Comparison of ENCODE assay signal across 8 cellular contexts in the genomic region with DNA sequence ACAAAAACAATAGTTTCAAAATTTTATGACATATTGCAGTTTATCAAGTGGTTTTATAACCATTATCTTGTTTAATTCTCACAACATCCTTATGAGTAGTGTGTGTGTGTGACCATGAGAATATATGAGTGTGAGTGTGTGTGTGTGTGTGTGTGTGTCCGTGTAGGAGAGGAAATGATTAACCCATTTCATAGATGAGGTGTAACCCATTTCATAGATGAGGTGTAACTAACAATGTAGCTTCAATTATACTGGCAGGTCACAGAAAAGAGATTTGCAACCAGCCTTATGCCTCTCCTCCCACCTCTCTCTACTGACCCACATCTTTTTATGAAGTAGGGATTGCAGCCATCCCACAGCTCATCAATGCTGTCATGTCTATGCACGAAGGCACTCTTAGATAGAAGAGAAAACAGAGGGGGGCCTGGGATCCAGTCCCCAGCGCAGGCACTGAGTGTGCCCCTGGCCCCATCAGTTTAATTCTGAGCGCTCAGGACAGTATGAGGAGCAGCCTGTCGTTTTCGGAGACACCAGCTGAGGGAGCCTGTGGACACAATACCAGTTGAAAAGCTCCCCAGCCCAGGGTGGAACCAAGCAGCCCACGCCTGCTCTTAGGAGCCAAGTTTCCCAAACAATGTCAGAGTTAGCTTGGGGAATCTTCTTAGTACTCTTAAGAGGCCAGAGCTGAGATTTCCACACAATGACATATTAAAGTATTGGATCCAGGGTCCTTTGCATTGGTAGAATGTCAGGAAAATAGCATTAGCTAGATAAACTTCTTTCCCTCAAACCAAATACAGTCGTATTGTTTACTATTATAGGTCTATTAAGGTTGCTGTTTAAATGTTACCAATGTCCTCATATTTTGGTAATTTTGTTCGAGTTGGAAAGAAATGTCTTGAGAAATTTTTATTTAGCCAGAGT.
DNase-seq lines count a peak whose midpoint lies in the region; ATAC-seq and TF ChIP-seq lines count a peak whose summit lies in the region.

No MANE protein-coding gene starts in this region.

- TF ChIP-seq CTCF in GM13976 (IDR thresholded peaks at IDR 0.05; ENCODE audit: borderline replicate concordance, control extremely low read depth, extremely low read depth, insufficient read depth, missing control alignments) (peak; percentile 51), foreskin fibroblast (IDR thresholded peaks at IDR 0.05; ENCODE audit: low read depth, low read length) (peak; percentile 69), omental fat pad (IDR thresholded peaks at IDR 0.05) (peak in 1 of 3 donors; percentile 30)

- H3K4me3 ChIP-seq in foreskin fibroblast (ENCODE audit: low read depth in 1 of 2, low read length in 2 of 2), result no peak overlapping the region

- in situ Hi-C loops in ACHN (cut with HindIII; ENCODE audit: low pct_ligation_motif_present, low pct_unique_long_range_greater_than_20kb, low sequenced_read_pairs) (no loop called here), GM13976 (cut with MboI; ENCODE audit: low sequenced_read_pairs, unreplicated experiment) (no loop called here)

- DNase-seq in ACHN (peak; percentile 74), GM13976 (ENCODE audit: low spot score) (peak; percentile 25), NCI-H1092 treated with DMSO at 0.1 percent for 48 hours (lab: John Stamatoyannopoulos, UW) (peak; percentile 43), foreskin fibroblast (peak; percentile 74 to 89), omental fat pad (ENCODE audit: low spot score) (peak; percentile 57)
- DNase-seq in activated CD4-positive, alpha-beta T cell treated with anti-CD3 and anti-CD28 coated beads, Interleukin-2, amount 50 U/mL, for 4 hours, result peak; percentile 1 to 3

- ATAC-seq in HG02759 (IDR thresholded peaks at IDR 0.05; ENCODE audit: unreplicated experiment), result peak; percentile 87
- peak; percentile 90 for ATAC-seq in omental fat pad (ENCODE audit: low FRiP score)
- no peak for ATAC-seq in HG02763 (IDR thresholded peaks at IDR 0.05; ENCODE audit: unreplicated experiment)

Comparison
In these comparisons a context has a peak if more than half of its experiments do, and no peak if none do; other contexts are left out.
1. DNase-seq: peak in every context shown above with its lines; median percentile 82 in foreskin fibroblast; 74 in ACHN; 57 in omental fat pad; 43 in NCI-H1092 treated with DMSO at 0.1 percent for 48 hours; 25 in GM13976; 2 in activated CD4-positive, alpha-beta T cell treated with anti-CD3 and anti-CD28 coated beads, Interleukin-2, amount 50 U/mL, for 4 hours.